In genomic region chr19:33193269-33193863, GRCh38 we compare ENCODE assay signal across 1 cellular context.
TF ChIP-seq lines count a peak whose summit lies in the region.

No MANE protein-coding gene starts in this region.

TF ChIP-seq in HepG2, 621 proteins besides CTCF, POLR2A, EP300 and RAD21:
- TF ChIP-seq ZNF800 (CRISPR knock-in tag; IDR thresholded peaks at IDR 0.05) (no peak), ZNF12 (CRISPR knock-in tag; IDR thresholded peaks at IDR 0.05) (no peak), ZNF619 (CRISPR knock-in tag; IDR thresholded peaks at IDR 0.05) (no peak), ADNP (CRISPR knock-in tag; IDR thresholded peaks at IDR 0.05) (no peak), ZNF407 (CRISPR knock-in tag; IDR thresholded peaks at IDR 0.05; ENCODE audit: not compliant biosample characterization) (no peak), E2F5 (CRISPR knock-in tag; conservative IDR thresholded peaks at IDR 0.05) (no peak), RXRA (CRISPR knock-in tag; IDR thresholded peaks at IDR 0.05) (no peak), ZNF501 (CRISPR knock-in tag; IDR thresholded peaks at IDR 0.05) (no peak), SP5 (CRISPR knock-in tag; IDR thresholded peaks at IDR 0.05; ENCODE audit: borderline replicate concordance, low read depth) (no peak), MYNN (CRISPR knock-in tag; IDR thresholded peaks at IDR 0.05; ENCODE audit: low read depth) (no peak), ZNF510 (CRISPR knock-in tag; IDR thresholded peaks at IDR 0.05; ENCODE audit: low read depth) (no peak), TOPORS (CRISPR knock-in tag; IDR thresholded peaks at IDR 0.05) (no peak), ARID2 (CRISPR knock-in tag; IDR thresholded peaks at IDR 0.05; ENCODE audit: borderline replicate concordance) (no peak), ARHGAP35 (CRISPR knock-in tag; IDR thresholded peaks at IDR 0.05; ENCODE audit: borderline replicate concordance) (no peak), ARID4A (CRISPR knock-in tag; IDR thresholded peaks at IDR 0.05; ENCODE audit: borderline replicate concordance) (no peak), CBX2 (IDR thresholded peaks at IDR 0.05; ENCODE audit: low read depth, low read length) (no peak), CBX2 (CRISPR knock-in tag; IDR thresholded peaks at IDR 0.05; ENCODE audit: low read depth) (no peak)
